ENCODE assay signal across 8 cellular contexts in the genomic region with DNA sequence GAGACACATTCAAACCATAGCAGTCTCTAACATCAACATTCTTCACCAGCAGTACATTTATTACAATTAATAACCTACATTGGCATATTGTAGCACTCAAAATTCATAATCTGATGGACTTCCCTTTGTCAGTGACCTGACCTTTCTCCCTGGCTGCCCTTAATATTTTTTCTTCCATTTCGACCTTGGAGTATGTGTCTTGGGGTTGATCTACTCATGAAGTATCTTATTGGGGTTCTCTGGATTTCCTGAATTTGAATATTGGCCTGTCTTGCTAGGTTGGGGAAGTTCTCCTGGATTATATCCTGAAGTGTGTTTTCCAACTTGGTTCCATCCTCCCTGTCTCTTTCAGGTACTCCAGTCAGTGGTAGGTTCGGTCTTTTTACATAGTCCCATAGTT. TPM values are rescaled to one million over a fixed set of nuclear protein-coding genes. Genes with fewer than 3 reads are reported as not detected.
DNase-seq lines count a peak whose midpoint lies in the region; ATAC-seq, FAIRE-seq and TF ChIP-seq lines count a peak whose summit lies in the region.
"Not testable (repeated sequence)": the region's sequence is repeated elsewhere in the genome, so short reads cannot be mapped to it uniquely, and the experiment has no call there.

No MANE protein-coding gene starts in this region.

- not testable (repeated sequence) for H3K56ac ChIP-seq in IMR-90 (ENCODE audit: extremely low read depth, insufficient read depth, low read length)

- H4K91ac ChIP-seq in IMR-90 (ENCODE audit: insufficient read depth, low read depth, low read length), result not testable (repeated sequence)

- WGBS in IMR-90 (ENCODE audit: extremely low coverage in 2 of 2, insufficient read length in 1 of 2), 2 experiments, result no CpG with 5 or more reads among the region's 2 CpGs
- WGBS in spleen, 5 donors, result 54 to 81% (median 77%) methylated on average over 2 of the region's 2 CpGs

- H2AK5ac ChIP-seq in IMR-90 (ENCODE audit: low read depth, low read length), result not testable (repeated sequence)

- peak; percentile 78 for FAIRE-seq in urothelium cell line (lab: Jason Lieb, UNC)

- in situ Hi-C loops in IMR-90 (cut with MboI; ENCODE audit: low sequenced_read_pairs), result not testable (repeated sequence)

- not testable (repeated sequence) for H3K79me1 ChIP-seq in IMR-90 (ENCODE audit: low read depth in 1 of 2, low read length in 2 of 2)

- H3K9me1 ChIP-seq in IMR-90 (ENCODE audit: insufficient read depth, low read length), result peaks cover 10% of the 10 kb centered on the region

- not testable (repeated sequence) for H2BK20ac ChIP-seq in IMR-90 (ENCODE audit: low read depth, low read length)

- H3K4me3 ChIP-seq in CD8-positive, alpha-beta T cell (ENCODE audit: low read depth, low read length), result peak overlapping the region; percentile 50
- not testable (repeated sequence) for H3K4me3 ChIP-seq in IMR-90 (ENCODE audit: insufficient read depth, low read depth, low read length)
- peak overlapping the region; percentile 60 for H3K4me3 ChIP-seq in effector memory CD4-positive, alpha-beta T cell (ENCODE audit: insufficient read depth, low read depth, low read length, poor library complexity, severe bottlenecking)
- peak overlapping the region in 5 of 8 donors; percentile 10 to 64 (median 35) for H3K4me3 ChIP-seq in spleen

- not testable (repeated sequence) for H3K14ac ChIP-seq in IMR-90 (replicated peaks; ENCODE audit: low read depth, low read length)

- peak overlapping the region; percentile 88 for H3K4me3 Mint-ChIP-seq in CD8-positive, alpha-beta T cell
- H3K4me3 Mint-ChIP-seq in T-cell, result peak overlapping the region; percentile 85 to 90 (median 89)
- peak overlapping the region; percentile 94 for H3K4me3 Mint-ChIP-seq in activated CD8-positive, alpha-beta T cell treated with anti-CD3 and anti-CD28 coated beads for 36 hours
- H3K4me3 Mint-ChIP-seq in activated naive CD4-positive, alpha-beta T cell treated with anti-CD3 and anti-CD28 coated beads, Interleukin-2, amount 10 ng/mL, durations not matched to agents 7 days and 5 days, result peak overlapping the region; percentile 82

- intact Hi-C loops in CD8-positive, alpha-beta T cell (cut with DNase I, micrococcal nuclease), result loop anchor here (2.0 to 10.0 kb wide), 5 partner anchors 30 to 722 kb away; a partner anchor contains a TSS
- intact Hi-C loops in IMR-90 (cut with micrococcal nuclease); spleen (cut with DNase I; ENCODE audit: low total_unique reads): not testable (repeated sequence)
- intact Hi-C loops in activated CD8-positive, alpha-beta T cell treated with anti-CD3 and anti-CD28 coated beads for 36 hours (cut with micrococcal nuclease), result loop anchor here (5.0 to 10.0 kb wide), 2 partner anchors 70 to 712 kb away; no protein-coding TSS in a partner anchor

- not testable (repeated sequence) for H2BK5ac ChIP-seq in IMR-90 (ENCODE audit: low read depth, low read length, poor library complexity, severe bottlenecking)

- H4K8ac ChIP-seq in IMR-90 (ENCODE audit: low read depth in 2 of 2, low read length in 2 of 2), result not testable (repeated sequence)

- not testable (repeated sequence) for H2BK15ac ChIP-seq in IMR-90 (ENCODE audit: low read depth, low read length)

- not testable (repeated sequence) for H3K9me3 Mint-ChIP-seq in CD8-positive, alpha-beta T cell; T-cell; activated CD8-positive, alpha-beta T cell treated with anti-CD3 and anti-CD28 coated beads for 36 hours; activated naive CD4-positive, alpha-beta T cell treated with anti-CD3 and anti-CD28 coated beads, Interleukin-2, amount 10 ng/mL, durations not matched to agents 7 days and 5 days

- peak overlapping the region; percentile 95 for H3K27ac Mint-ChIP-seq in CD8-positive, alpha-beta T cell
- peak overlapping the region; percentile 83 to 95 for H3K27ac Mint-ChIP-seq in T-cell
- peak overlapping the region; percentile 99 for H3K27ac Mint-ChIP-seq in activated CD8-positive, alpha-beta T cell treated with anti-CD3 and anti-CD28 coated beads for 36 hours
- H3K27ac Mint-ChIP-seq in activated naive CD4-positive, alpha-beta T cell treated with anti-CD3 and anti-CD28 coated beads, Interleukin-2, amount 10 ng/mL, durations not matched to agents 7 days and 5 days, result peak overlapping the region; percentile 95

- not testable (repeated sequence) for BruUV-seq in IMR-90 (replicated peaks; lab: Mats Ljungman, UMichigan)

- H3K4me1 ChIP-seq in CD8-positive, alpha-beta T cell (ENCODE audit: insufficient read depth, low read length), result peaks cover 47% of the 10 kb centered on the region
- peaks cover 10% of the 10 kb centered on the region for H3K4me1 ChIP-seq in IMR-90 (ENCODE audit: control insufficient read depth, insufficient read depth, low read length)
- H3K4me1 ChIP-seq in effector memory CD4-positive, alpha-beta T cell (ENCODE audit: control insufficient read depth, insufficient read depth, low read length, poor library complexity, severe bottlenecking), result peaks cover 30% of the 10 kb centered on the region
- peaks cover 21 to 82% (median 52%) of the 10 kb centered on the region in 6 donors for H3K4me1 ChIP-seq in spleen

- not testable (repeated sequence) for H4K5ac ChIP-seq in IMR-90 (ENCODE audit: low read depth, low read length)

- not testable (repeated sequence) for H3K27me3 ChIP-seq in CD8-positive, alpha-beta T cell (ENCODE audit: insufficient read depth, low read length); IMR-90 (ENCODE audit: control insufficient read depth, insufficient read depth, low read length); effector memory CD4-positive, alpha-beta T cell (replicated peaks; ENCODE audit: control insufficient read depth, insufficient read depth, low read length, poor library complexity, severe bottlenecking); spleen (replicated peaks in 1 of 7)

- H3K4me2 ChIP-seq in IMR-90 (ENCODE audit: low read depth, low read length), result not testable (repeated sequence)

- H3K36me3 Mint-ChIP-seq in CD8-positive, alpha-beta T cell, result peaks cover 69% of the 10 kb centered on the region
- H3K36me3 Mint-ChIP-seq in T-cell, result peaks cover 60% of the 10 kb centered on the region
- H3K36me3 Mint-ChIP-seq in activated CD8-positive, alpha-beta T cell treated with anti-CD3 and anti-CD28 coated beads for 36 hours (ENCODE audit: low read depth), result peaks cover 89% of the 10 kb centered on the region
- peaks cover 77% of the 10 kb centered on the region for H3K36me3 Mint-ChIP-seq in activated naive CD4-positive, alpha-beta T cell treated with anti-CD3 and anti-CD28 coated beads, Interleukin-2, amount 10 ng/mL, durations not matched to agents 7 days and 5 days

- H3K4me1 Mint-ChIP-seq in CD8-positive, alpha-beta T cell (ENCODE audit: low read depth), result peaks cover 77% of the 10 kb centered on the region
- H3K4me1 Mint-ChIP-seq in T-cell, result peaks cover 64 to 87% (median 69%) of the 10 kb centered on the region in 3 donors
- H3K4me1 Mint-ChIP-seq in activated CD8-positive, alpha-beta T cell treated with anti-CD3 and anti-CD28 coated beads for 36 hours (ENCODE audit: low read depth), result peaks cover 34% of the 10 kb centered on the region
- peaks cover 48% of the 10 kb centered on the region for H3K4me1 Mint-ChIP-seq in activated naive CD4-positive, alpha-beta T cell treated with anti-CD3 and anti-CD28 coated beads, Interleukin-2, amount 10 ng/mL, durations not matched to agents 7 days and 5 days

- not testable (repeated sequence) for H3K4ac ChIP-seq in IMR-90 (ENCODE audit: low read depth, low read length)

- H3K27ac ChIP-seq in CD8-positive, alpha-beta T cell (ENCODE audit: low read depth, low read length), result peak overlapping the region; percentile 88
- H3K27ac ChIP-seq in IMR-90 (ENCODE audit: insufficient read depth, low read length), result not testable (repeated sequence)
- H3K27ac ChIP-seq in effector memory CD4-positive, alpha-beta T cell (ENCODE audit: insufficient read depth, low read length, poor library complexity, severe bottlenecking), result peak overlapping the region; percentile 80
- peak overlapping the region; percentile 30 to 89 (median 78) for H3K27ac ChIP-seq in spleen

- H2AK9ac ChIP-seq in IMR-90 (replicated peaks; ENCODE audit: low read depth, low read length, poor library complexity), result not testable (repeated sequence)

- H2BK120ac ChIP-seq in IMR-90 (ENCODE audit: low read depth, low read length), result 0 out of 2 replicates have a peak overlapping the region, but pooled peaks have one; percentile 41

- dilution Hi-C loops in IMR-90 (cut with HindIII; ENCODE audit: low sequenced_read_pairs, unreplicated experiment), result not testable (repeated sequence)

- POLR2A ChIA-PET in CD8-positive, alpha-beta T cell (lab: Charles Lee), result interaction anchor here (0.6 to 3.1 kb wide), 5 partner anchors 9 to 24 kb away, joined by 3 to 18 read pairs (median 5); no protein-coding TSS in a partner anchor
- POLR2A ChIA-PET in IMR-90 (lab: Charles Lee; ENCODE audit: unreplicated experiment), result not testable (repeated sequence)
- POLR2A ChIA-PET in T-cell (lab: Charles Lee), result interaction anchor here (0.6 to 1.1 kb wide), 6 partner anchors 9 to 88 kb away, joined by 3 to 6 read pairs (median 4); a partner anchor contains a TSS
- POLR2A ChIA-PET in activated CD8-positive, alpha-beta T cell treated with anti-CD3 and anti-CD28 coated beads for 36 hours (lab: Charles Lee), result interaction anchor here (0.8 to 20.1 kb wide), 7 partner anchors 14 to 882 kb away, joined by 3 to 752 read pairs (median 13); a partner anchor contains a TSS

- not testable (repeated sequence) for TF ChIP-seq RAD21 in IMR-90 (IDR thresholded peaks at IDR 0.05; ENCODE audit: low read length)

- not testable (repeated sequence) for H2AFZ ChIP-seq in IMR-90 (replicated peaks; ENCODE audit: low read length, poor library complexity)

- CTCF ChIA-PET in CD8-positive, alpha-beta T cell (lab: Charles Lee), result interaction anchor here (1.1 to 1.5 kb wide), 2 partner anchors 27 to 36 kb away, joined by 3 read pairs; no protein-coding TSS in a partner anchor
- CTCF ChIA-PET in IMR-90 (lab: Yijun Ruan, JAX), result not testable (repeated sequence)
- CTCF ChIA-PET in T-cell (lab: Charles Lee), result interaction anchor here in 1 of 2 donors (1.1 kb wide), 1 partner anchor 36 kb away, joined by 3 read pairs; no protein-coding TSS in a partner anchor
- CTCF ChIA-PET in activated CD8-positive, alpha-beta T cell treated with anti-CD3 and anti-CD28 coated beads for 36 hours (lab: Charles Lee), result interaction anchor here (0.7 to 4.9 kb wide), 3 partner anchors 24 to 70 kb away, joined by 3 to 18 read pairs (median 3); no protein-coding TSS in a partner anchor
- CTCF ChIA-PET in activated naive CD4-positive, alpha-beta T cell treated with anti-CD3 and anti-CD28 coated beads, Interleukin-2, amount 10 ng/mL, durations not matched to agents 7 days and 5 days (lab: Charles Lee), result interaction anchor here (0.6 to 1.7 kb wide), 2 partner anchors 16 to 71 kb away, joined by 3 to 5 read pairs; no protein-coding TSS in a partner anchor

- ATAC-seq in CD8-positive, alpha-beta T cell; IMR-90 (ENCODE audit: low read depth); T-cell (replicated peaks in 1 of 4); activated CD8-positive, alpha-beta T cell treated with anti-CD3 and anti-CD28 coated beads for 36 hours: not testable (repeated sequence)

- not testable (repeated sequence) for H3K9me3 ChIP-seq in CD8-positive, alpha-beta T cell (ENCODE audit: low read length); IMR-90 (ENCODE audit: control insufficient read depth, insufficient read depth, low read length); effector memory CD4-positive, alpha-beta T cell (ENCODE audit: control insufficient read depth, low read length); spleen

- not testable (repeated sequence) for H3K18ac ChIP-seq in IMR-90 (ENCODE audit: low read depth, low read length)

- H3K23ac ChIP-seq in IMR-90 (ENCODE audit: low read depth, low read length), result not testable (repeated sequence)

- DNase-seq in CD8-positive, alpha-beta T cell; IMR-90; T-cell; activated CD8-positive, alpha-beta T cell treated with anti-CD3 and anti-CD28 coated beads for 36 hours; activated naive CD4-positive, alpha-beta T cell treated with anti-CD3 and anti-CD28 coated beads, Interleukin-2, amount 10 ng/mL, durations not matched to agents 7 days and 5 days; effector memory CD4-positive, alpha-beta T cell; spleen; urothelium cell line (ENCODE audit: low spot score): not testable (repeated sequence)

- H3K9ac ChIP-seq in IMR-90 (ENCODE audit: low read depth, low read length), result not testable (repeated sequence)

- H4K20me1 ChIP-seq in IMR-90 (ENCODE audit: insufficient read depth, low read length), result not testable (repeated sequence)

- not testable (repeated sequence) for TF ChIP-seq CTCF in CD8-positive, alpha-beta T cell (IDR thresholded peaks at IDR 0.05); IMR-90 (conservative IDR thresholded peaks at IDR 0.05; ENCODE audit: low read depth, low read length); activated CD8-positive, alpha-beta T cell treated with anti-CD3 and anti-CD28 coated beads for 36 hours (IDR thresholded peaks at IDR 0.05); spleen (IDR thresholded peaks at IDR 0.05 in 8 of 11, conservative IDR thresholded peaks at IDR 0.05 in 3 of 11)

- TF ChIP-seq POLR2A in IMR-90 (IDR thresholded peaks at IDR 0.05; ENCODE audit: low read depth, low read length); spleen (IDR thresholded peaks at IDR 0.05): not testable (repeated sequence)

- not testable (repeated sequence) for H3K36me3 ChIP-seq in CD8-positive, alpha-beta T cell (ENCODE audit: insufficient read depth, low read length); IMR-90 (ENCODE audit: control insufficient read depth, insufficient read depth, low read length); effector memory CD4-positive, alpha-beta T cell (ENCODE audit: control insufficient read depth, insufficient read depth, low read length)
- peaks cover 0 to 25% (median 0%) of the 10 kb centered on the region in 6 donors for H3K36me3 ChIP-seq in spleen

- not testable (repeated sequence) for H3K27me3 Mint-ChIP-seq in CD8-positive, alpha-beta T cell (ENCODE audit: low read depth); T-cell; activated CD8-positive, alpha-beta T cell treated with anti-CD3 and anti-CD28 coated beads for 36 hours; activated naive CD4-positive, alpha-beta T cell treated with anti-CD3 and anti-CD28 coated beads, Interleukin-2, amount 10 ng/mL, durations not matched to agents 7 days and 5 days

RNA-seq across cellular contexts. Expression of a gene that starts 2.8 kb away (rescaled TPM):
- 100 to 1,000 TPM; 182 to 188 TPM for total RNA-seq in CD8-positive, alpha-beta T cell
- 0.72 and 1.1 TPM in 2 replicates for total RNA-seq in IMR-90 (2012; rRNA removed)
- 0.80 and 1.2 TPM in 2 replicates for polyA plus RNA-seq in IMR-90 (2012; rRNA removed)
- 0.05 and 0.08 TPM in 2 replicates for polyA plus RNA-seq in IMR-90 (2012; cell fraction: cytosol; rRNA removed)
- polyA plus RNA-seq in IMR-90 (2012; cell fraction: nucleus; rRNA removed; ENCODE audit: low replicate concordance), result 2.3 and 18.8 TPM in 2 replicates
- 100 to 1,000 TPM; 217 to 338 (median 311) TPM for total RNA-seq in T-cell
- total RNA-seq in activated CD8-positive, alpha-beta T cell treated with anti-CD3 and anti-CD28 coated beads for 36 hours, result 100 to 1,000 TPM; 240 to 259 TPM
- total RNA-seq in spleen, result 100 to 1,000 TPM in 1 of 7 donors, 10 to 100 TPM in 6; 74.9 to 131 (median 87.7) TPM
- 10 to 100 TPM; 20.8 to 48.5 (median 39.7) TPM for polyA plus RNA-seq in spleen

Comparison
In these comparisons a context has a peak if more than half of its experiments do, and no peak if none do; other contexts are left out.
1. RNA of a gene that starts 2.8 kb away (total RNA-seq): 217 to 338 TPM in T-cell, 240 to 259 TPM in activated CD8-positive, alpha-beta T cell treated with anti-CD3 and anti-CD28 coated beads for 36 hours, 182 to 188 TPM in CD8-positive, alpha-beta T cell and 74.9 to 131 TPM in spleen; 0.72 to 1.1 TPM in IMR-90; every median in the first group is over 10 times any median in the second.
2. Peak in every context shown above with its lines, with median percentiles within 50 percentile points of each other: H3K27ac Mint-ChIP-seq and H3K4me3 Mint-ChIP-seq.